In the genomic region with DNA sequence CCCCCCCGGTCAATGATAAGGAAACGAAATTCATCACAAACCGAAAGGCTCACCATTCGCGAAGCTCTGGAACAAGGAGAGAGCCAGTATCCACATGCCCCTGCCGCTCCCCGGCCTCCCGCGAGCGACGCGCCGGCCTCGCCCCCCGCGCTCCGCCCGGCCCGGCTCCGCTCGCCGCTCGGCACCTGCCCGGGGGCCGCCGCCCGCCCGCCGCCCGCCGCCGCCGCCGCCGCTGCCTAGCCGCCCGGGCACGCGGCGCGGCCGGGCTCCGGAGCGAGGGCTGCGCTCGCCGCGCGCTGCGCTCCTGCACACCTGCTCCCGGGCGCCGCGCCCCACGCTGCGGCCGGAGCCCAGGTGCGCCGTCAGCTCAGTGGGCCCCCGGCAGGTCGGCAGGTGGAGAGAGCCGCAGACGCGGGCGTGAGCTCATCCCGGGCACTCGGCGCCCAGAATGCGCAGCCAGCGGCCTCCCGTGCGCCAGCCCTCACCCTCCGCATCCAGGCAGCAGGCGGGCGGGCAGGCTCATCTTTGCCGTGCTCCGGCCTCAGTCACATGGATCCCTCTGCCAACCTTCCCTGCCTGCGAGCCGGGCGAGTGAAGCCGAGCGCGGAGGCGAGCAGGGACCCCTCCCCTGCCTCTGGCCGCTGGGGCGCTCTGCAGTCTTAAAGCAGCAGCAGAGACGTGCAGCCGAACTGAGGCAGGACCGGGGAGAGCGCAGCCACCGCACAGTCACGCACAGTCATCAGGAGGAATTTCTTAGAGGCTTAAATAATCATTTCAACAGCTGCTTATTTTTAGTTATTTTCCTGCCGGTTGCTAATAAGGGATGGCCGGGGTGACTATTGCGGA, we compare ENCODE assay signal across 1 cellular context.
TF ChIP-seq lines count a peak whose summit lies in the region.

A gene with protein sequence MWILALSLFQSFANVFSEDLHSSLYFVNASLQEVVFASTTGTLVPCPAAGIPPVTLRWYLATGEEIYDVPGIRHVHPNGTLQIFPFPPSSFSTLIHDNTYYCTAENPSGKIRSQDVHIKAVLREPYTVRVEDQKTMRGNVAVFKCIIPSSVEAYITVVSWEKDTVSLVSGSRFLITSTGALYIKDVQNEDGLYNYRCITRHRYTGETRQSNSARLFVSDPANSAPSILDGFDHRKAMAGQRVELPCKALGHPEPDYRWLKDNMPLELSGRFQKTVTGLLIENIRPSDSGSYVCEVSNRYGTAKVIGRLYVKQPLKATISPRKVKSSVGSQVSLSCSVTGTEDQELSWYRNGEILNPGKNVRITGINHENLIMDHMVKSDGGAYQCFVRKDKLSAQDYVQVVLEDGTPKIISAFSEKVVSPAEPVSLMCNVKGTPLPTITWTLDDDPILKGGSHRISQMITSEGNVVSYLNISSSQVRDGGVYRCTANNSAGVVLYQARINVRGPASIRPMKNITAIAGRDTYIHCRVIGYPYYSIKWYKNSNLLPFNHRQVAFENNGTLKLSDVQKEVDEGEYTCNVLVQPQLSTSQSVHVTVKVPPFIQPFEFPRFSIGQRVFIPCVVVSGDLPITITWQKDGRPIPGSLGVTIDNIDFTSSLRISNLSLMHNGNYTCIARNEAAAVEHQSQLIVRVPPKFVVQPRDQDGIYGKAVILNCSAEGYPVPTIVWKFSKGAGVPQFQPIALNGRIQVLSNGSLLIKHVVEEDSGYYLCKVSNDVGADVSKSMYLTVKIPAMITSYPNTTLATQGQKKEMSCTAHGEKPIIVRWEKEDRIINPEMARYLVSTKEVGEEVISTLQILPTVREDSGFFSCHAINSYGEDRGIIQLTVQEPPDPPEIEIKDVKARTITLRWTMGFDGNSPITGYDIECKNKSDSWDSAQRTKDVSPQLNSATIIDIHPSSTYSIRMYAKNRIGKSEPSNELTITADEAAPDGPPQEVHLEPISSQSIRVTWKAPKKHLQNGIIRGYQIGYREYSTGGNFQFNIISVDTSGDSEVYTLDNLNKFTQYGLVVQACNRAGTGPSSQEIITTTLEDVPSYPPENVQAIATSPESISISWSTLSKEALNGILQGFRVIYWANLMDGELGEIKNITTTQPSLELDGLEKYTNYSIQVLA (N-terminal part only) (minus strand): TSS at position 593 of the 846 bp plus-strand sequence. CDS start 497 bp downstream, at position 96.

TF ChIP-seq in IMR-90, 13 proteins besides CTCF, POLR2A, EP300 and RAD21 (continued from another document):
- TF ChIP-seq, protein P1, sequence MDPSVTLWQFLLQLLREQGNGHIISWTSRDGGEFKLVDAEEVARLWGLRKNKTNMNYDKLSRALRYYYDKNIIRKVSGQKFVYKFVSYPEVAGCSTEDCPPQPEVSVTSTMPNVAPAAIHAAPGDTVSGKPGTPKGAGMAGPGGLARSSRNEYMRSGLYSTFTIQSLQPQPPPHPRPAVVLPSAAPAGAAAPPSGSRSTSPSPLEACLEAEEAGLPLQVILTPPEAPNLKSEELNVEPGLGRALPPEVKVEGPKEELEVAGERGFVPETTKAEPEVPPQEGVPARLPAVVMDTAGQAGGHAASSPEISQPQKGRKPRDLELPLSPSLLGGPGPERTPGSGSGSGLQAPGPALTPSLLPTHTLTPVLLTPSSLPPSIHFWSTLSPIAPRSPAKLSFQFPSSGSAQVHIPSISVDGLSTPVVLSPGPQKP (IDR thresholded peaks at IDR 0.05; ENCODE audit: borderline replicate concordance, low read depth, low read length) = no peak
- no peak for TF ChIP-seq BHLHE40 (IDR thresholded peaks at IDR 0.05; ENCODE audit: low read depth, low read length)
- TF ChIP-seq NFE2L2 (IDR thresholded peaks at IDR 0.05; ENCODE audit: low read depth, low read length) = no peak
- TF ChIP-seq FOS (IDR thresholded peaks at IDR 0.05; ENCODE audit: low read depth, low read length) = no peak
- no peak for TF ChIP-seq MAZ (IDR thresholded peaks at IDR 0.05; ENCODE audit: borderline replicate concordance, low read depth, low read length)
- no peak for TF ChIP-seq MXI1 (IDR thresholded peaks at IDR 0.05; ENCODE audit: borderline replicate concordance, low read depth, low read length)
